Comparison of ENCODE assay signal across 1 cellular context in genomic region chr2:120546077-120546864, GRCh38.
A peak's percentile ranks its signal among the peaks of the same experiment; 100 is the strongest.
TF ChIP-seq lines count a peak whose summit lies in the region.

No MANE protein-coding gene starts in this region.

TF ChIP-seq in HepG2, 621 proteins besides CTCF, POLR2A, EP300 and RAD21 (continued from another document and continues in another):
- TF ChIP-seq ZBTB33 (CRISPR knock-in tag; IDR thresholded peaks at IDR 0.05): peak; percentile 38; the same call in 1 of the 2 replicates
- TF ChIP-seq ERF (CRISPR knock-in tag; IDR thresholded peaks at IDR 0.05): peak; percentile 79
- TF ChIP-seq KDM6A (CRISPR knock-in tag; IDR thresholded peaks at IDR 0.05; ENCODE audit: low read depth): no peak
- TF ChIP-seq ARNTL (CRISPR knock-in tag; IDR thresholded peaks at IDR 0.05): peak; percentile 95
- peak; percentile 85 for TF ChIP-seq TP53 (CRISPR knock-in tag; conservative IDR thresholded peaks at IDR 0.05)
- TF ChIP-seq ZKSCAN5 (CRISPR knock-in tag; IDR thresholded peaks at IDR 0.05): no peak
- peak; percentile 97 for TF ChIP-seq TGIF2 (CRISPR knock-in tag; IDR thresholded peaks at IDR 0.05)
- 0 out of 2 replicates have a peak, but pooled peaks have one; percentile 26 for TF ChIP-seq ZNF724P (CRISPR knock-in tag; IDR thresholded peaks at IDR 0.05; ENCODE audit: borderline replicate concordance)
- TF ChIP-seq ZNF891 (CRISPR knock-in tag; IDR thresholded peaks at IDR 0.05): peak; percentile 86
- no peak for TF ChIP-seq PLSCR1 (CRISPR knock-in tag; IDR thresholded peaks at IDR 0.05; ENCODE audit: borderline replicate concordance)
- TF ChIP-seq ZNF550 (CRISPR knock-in tag; IDR thresholded peaks at IDR 0.05; ENCODE audit: borderline replicate concordance): no peak
- TF ChIP-seq SNAPC2 (CRISPR knock-in tag; IDR thresholded peaks at IDR 0.05): no peak; the same call in 1 of the 2 replicates
- peak; percentile 89; the same call in 1 of the 2 replicates for TF ChIP-seq ZC3H13 (CRISPR knock-in tag; IDR thresholded peaks at IDR 0.05)
- TF ChIP-seq KDM1A (CRISPR knock-in tag; IDR thresholded peaks at IDR 0.05): no peak
- TF ChIP-seq SRF (IDR thresholded peaks at IDR 0.05; ENCODE audit: low read depth, low read length): peak; percentile 88
- peak; percentile 80 for TF ChIP-seq AHR (CRISPR knock-in tag; IDR thresholded peaks at IDR 0.05)
- no peak for TF ChIP-seq KLF9 (CRISPR knock-in tag; IDR thresholded peaks at IDR 0.05; ENCODE audit: low read depth)
- TF ChIP-seq ZGPAT (CRISPR knock-in tag; IDR thresholded peaks at IDR 0.05): peak; percentile 48
- TF ChIP-seq ZNF7 (CRISPR knock-in tag; IDR thresholded peaks at IDR 0.05): no peak
- no peak for TF ChIP-seq ATAD3A (CRISPR knock-in tag; IDR thresholded peaks at IDR 0.05)
- TF ChIP-seq RFX3 (CRISPR knock-in tag; IDR thresholded peaks at IDR 0.05): 0 out of 2 replicates have a peak, but pooled peaks have one; percentile 9
- TF ChIP-seq E2F1 (CRISPR knock-in tag; IDR thresholded peaks at IDR 0.05): peak; percentile 54; the same call in 1 of the 2 replicates
- peak; percentile 89; the same call in 1 of the 2 replicates for TF ChIP-seq ZNF317 (CRISPR knock-in tag; IDR thresholded peaks at IDR 0.05)
- TF ChIP-seq ZNF790 (CRISPR knock-in tag; IDR thresholded peaks at IDR 0.05; ENCODE audit: borderline replicate concordance): peak; percentile 78; the same call in 1 of the 2 replicates
- TF ChIP-seq E2F2 (CRISPR knock-in tag; IDR thresholded peaks at IDR 0.05; ENCODE audit: borderline replicate concordance): peak; percentile 93; the same call in 1 of the 2 replicates
- peak; percentile 75 for TF ChIP-seq AKAP8 (CRISPR knock-in tag; IDR thresholded peaks at IDR 0.05)
- TF ChIP-seq ZFP62 (CRISPR knock-in tag; IDR thresholded peaks at IDR 0.05): no peak
- peak; percentile 8; the same call in 1 of the 2 replicates for TF ChIP-seq ZFP82 (CRISPR knock-in tag; IDR thresholded peaks at IDR 0.05; ENCODE audit: borderline replicate concordance)
- TF ChIP-seq ZNF878 (CRISPR knock-in tag; IDR thresholded peaks at IDR 0.05): peak; percentile 94
- TF ChIP-seq MXD4 (CRISPR knock-in tag; IDR thresholded peaks at IDR 0.05): peak; percentile 44; the same call in 1 of the 2 replicates
- no peak for TF ChIP-seq NFYB (CRISPR knock-in tag; IDR thresholded peaks at IDR 0.05)
- TF ChIP-seq RFX5 (IDR thresholded peaks at IDR 0.05; ENCODE audit: low read depth, low read length): peak; percentile 97
- peak; percentile 87 for TF ChIP-seq ZNF784 (CRISPR knock-in tag; IDR thresholded peaks at IDR 0.05; ENCODE audit: borderline replicate concordance)
- peak; percentile 56; the same call in 1 of the 2 replicates for TF ChIP-seq TBX3 (IDR thresholded peaks at IDR 0.05; ENCODE audit: borderline replicate concordance)
- TF ChIP-seq SMAD3 (CRISPR knock-in tag; IDR thresholded peaks at IDR 0.05): no peak
- TF ChIP-seq ZFP37 (CRISPR knock-in tag; IDR thresholded peaks at IDR 0.05; ENCODE audit: borderline replicate concordance): peak; percentile 95; the same call in 1 of the 2 replicates
- 0 out of 2 replicates have a peak, but pooled peaks have one; percentile 31 for TF ChIP-seq MAFF (IDR thresholded peaks at IDR 0.05; ENCODE audit: low read depth, low read length)
- no peak for TF ChIP-seq AKNA (CRISPR knock-in tag; IDR thresholded peaks at IDR 0.05; ENCODE audit: borderline replicate concordance)
- TF ChIP-seq PRDM10 (CRISPR knock-in tag; IDR thresholded peaks at IDR 0.05; ENCODE audit: low read depth): 0 out of 2 replicates have a peak, but pooled peaks have one; percentile 67
- TF ChIP-seq ZNF276 (CRISPR knock-in tag; IDR thresholded peaks at IDR 0.05; ENCODE audit: low read depth): peak; percentile 43; the same call in 1 of the 2 replicates
